In the genomic region with DNA sequence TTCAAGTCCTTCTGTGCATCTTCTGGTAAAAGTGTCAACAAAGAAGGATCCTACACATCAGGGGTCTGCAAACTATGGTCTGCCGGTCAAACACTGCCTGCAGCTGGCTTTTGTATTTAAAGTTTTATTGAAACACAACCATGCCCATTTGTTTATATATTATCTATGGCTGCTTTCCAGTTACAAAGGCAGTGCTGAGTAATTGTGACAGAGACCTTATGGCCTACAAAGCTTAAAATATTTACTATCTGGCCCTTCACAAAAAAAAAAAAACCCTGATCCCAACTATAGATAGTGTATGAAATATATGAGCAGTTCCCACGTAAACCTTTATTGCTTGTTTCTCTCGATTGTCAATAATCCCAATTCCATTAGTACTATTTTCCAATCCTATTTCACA, we compare ENCODE assay signal across 32 cellular contexts.
DNase-seq lines count a peak whose midpoint lies in the region; ATAC-seq and TF ChIP-seq lines count a peak whose summit lies in the region.
"Had no signal": no experiment of that assay in that cellular context is flagged by ENCODE, and none has a peak within 500 bp of the region (broad histone marks: within the 10 kb centered on the region; RNA-seq: fewer than 3 reads in every experiment).

No MANE protein-coding gene starts in this region.

- H3K79me2 ChIP-seq in PC-3 (ENCODE audit: low read length): peaks cover 97% of the 10 kb centered on the region

- CTCF ChIA-PET in PC-3 (lab: Charles Lee): interaction anchor here (0.7 kb wide), 1 partner anchor 497 kb away, joined by 6 read pairs; no protein-coding TSS in a partner anchor

- peak overlapping the region; percentile 11 for H3K27ac Mint-ChIP-seq in T-helper 1 cell treated with Interleukin-12 subunit alpha and Interleukin-12 subunit beta and Interleukin-4 antibody, amounts not matched to agents 30 μg/mL and 1 μg/mL, for 36 hours
- H3K27ac Mint-ChIP-seq in immature natural killer cell: peak overlapping the region; percentile 59 to 93 (median 74)
- H3K27ac Mint-ChIP-seq in stimulated activated naive CD8-positive, alpha-beta T cell treated with anti-CD3 and anti-CD28 coated beads, Interleukin-15, amount 100 ng/mL, for 72 hours: no peak overlapping the region
- H3K27ac Mint-ChIP-seq: activated CD8-positive, alpha-beta memory T cell treated with anti-CD3 and anti-CD28 coated beads, Interleukin-2, amount 10 ng/mL, durations not matched to agents 7 days and 5 days; stimulated activated naive B cell treated with anti-CD40 and anti-IgM and Interleukin-4, amounts not matched to agents 10 μg/mL and 1 μg/mL and 100 μg/mL, for 72 hours had no signal

- DNase-seq in T-helper 1 cell (no peak), PC-3 (peak; percentile 71), immature natural killer cell (no peak), spleen (no peak), cortex of kidney (lab: John Stamatoyannopoulos, UW) (no peak), UCSD-AML1 (lab: John Stamatoyannopoulos, UW; ENCODE audit: unreplicated experiment) (no peak)
- no peak for DNase-seq in stimulated activated naive CD8-positive, alpha-beta T cell treated with anti-CD3 and anti-CD28 coated beads, Interleukin-15, amount 100 ng/mL, for 72 hours
- DNase-seq: 8988T; activated CD4-positive, alpha-beta T cell treated with anti-CD3 and anti-CD28 coated beads, Interleukin-2, amount 50 U/mL, for 4 hours; activated CD8-positive, alpha-beta memory T cell treated with anti-CD3 and anti-CD28 coated beads, Interleukin-2, amount 10 ng/mL, durations not matched to agents 7 days and 5 days; activated T-cell treated with anti-CD3 and anti-CD28 coated beads, Interleukin-2, amount 50 U/mL, for 48 hours; caudate nucleus; DMS 273 treated with DMSO at 0.1 percent for 48 hours; foreskin melanocyte; heart left ventricle; midbrain; naive B cell; NCI-H1930; NCI-H2171 treated with DMSO at 0.1 percent for 48 hours; NCI-H510A treated with DMSO at 0.1 percent for 48 hours; nucleus accumbens; psoas muscle; RPMI8226; stimulated activated naive B cell treated with anti-CD40 and anti-IgM and Interleukin-4, amounts not matched to agents 10 μg/mL and 1 μg/mL and 100 μg/mL, for 72 hours; T-cell; upper lobe of right lung had no signal

- TF ChIP-seq CTCF in PC-3 (conservative IDR thresholded peaks at IDR 0.05; ENCODE audit: low read depth, low read length) (no peak), spleen (IDR thresholded peaks at IDR 0.05 in 8 of 11, conservative IDR thresholded peaks at IDR 0.05 in 3 of 11) (no peak)

- H3K4me1 ChIP-seq in PC-3 (ENCODE audit: insufficient read depth, low read length) (peaks cover 76% of the 10 kb centered on the region), spleen (peaks cover 67 to 100% (median 97%) of the 10 kb centered on the region in 6 donors)

- H3K9me3 ChIP-seq in PC-3 (ENCODE audit: low read length) (no peaks in the 10 kb centered on the region), spleen (no peaks in the 10 kb centered on the region)
- H3K9me3 ChIP-seq: esophagus muscularis mucosa, heart left ventricle, psoas muscle, SJSA1, suprapubic skin, upper lobe of right lung had no signal

- BruUV-seq in PC-3 (replicated peaks; lab: Mats Ljungman, UMichigan): no TSS peak

- peak overlapping the region; percentile 14; the same call in 1 of the 2 replicates for H3K4me3 ChIP-seq in PC-3 (ENCODE audit: low read length)
- H3K4me3 ChIP-seq in spleen: no peak overlapping the region
- H3K4me3 ChIP-seq: esophagus muscularis mucosa, GM12878, heart left ventricle, psoas muscle, SJSA1, suprapubic skin, upper lobe of right lung had no signal

- H3K36me3 Mint-ChIP-seq in T-helper 1 cell treated with Interleukin-12 subunit alpha and Interleukin-12 subunit beta and Interleukin-4 antibody, amounts not matched to agents 30 μg/mL and 1 μg/mL, for 36 hours (ENCODE audit: low read depth): peaks cover 2% of the 10 kb centered on the region
- peaks cover 0 to 3% (median 0%) of the 10 kb centered on the region in 3 donors for H3K36me3 Mint-ChIP-seq in immature natural killer cell
- H3K36me3 Mint-ChIP-seq: naive B cell had no signal

- H3F3A ChIP-seq in PC-3 (ENCODE audit: low read length, unreplicated experiment): peaks cover 4% of the 10 kb centered on the region

- H3K9ac ChIP-seq in PC-3 (ENCODE audit: low read length): peak overlapping the region; percentile 50

- ATAC-seq in PC-3: peak; percentile 16
- no peak for ATAC-seq in stimulated activated naive CD8-positive, alpha-beta T cell treated with anti-CD3 and anti-CD28 coated beads, Interleukin-15, amount 100 ng/mL, for 72 hours
- ATAC-seq: activated CD8-positive, alpha-beta memory T cell treated with anti-CD3 and anti-CD28 coated beads, Interleukin-2, amount 10 ng/mL, durations not matched to agents 7 days and 5 days; GM12878; heart left ventricle; psoas muscle; stimulated activated naive B cell treated with anti-CD40 and anti-IgM and Interleukin-4, amounts not matched to agents 10 μg/mL and 1 μg/mL and 100 μg/mL, for 72 hours; T-cell; upper lobe of right lung had no signal

- no peak overlapping the region for H2AFZ ChIP-seq in PC-3 (ENCODE audit: low read length)

- no peaks in the 10 kb centered on the region for H3K9me3 Mint-ChIP-seq in T-helper 1 cell treated with Interleukin-12 subunit alpha and Interleukin-12 subunit beta and Interleukin-4 antibody, amounts not matched to agents 30 μg/mL and 1 μg/mL, for 36 hours
- no peaks in the 10 kb centered on the region for H3K9me3 Mint-ChIP-seq in immature natural killer cell
- no peaks in the 10 kb centered on the region for H3K9me3 Mint-ChIP-seq in stimulated activated naive CD8-positive, alpha-beta T cell treated with anti-CD3 and anti-CD28 coated beads, Interleukin-15, amount 100 ng/mL, for 72 hours
- H3K9me3 Mint-ChIP-seq: T-cell had no signal

- intact Hi-C loops in PC-3 (cut with micrococcal nuclease) (loop anchor here (1.0 kb wide), 1 partner anchor 37 kb away; no protein-coding TSS in a partner anchor), spleen (cut with DNase I; ENCODE audit: low total_unique reads) (no loop called here)

- no peaks in the 10 kb centered on the region for H4K20me1 ChIP-seq in PC-3 (ENCODE audit: low read length)

- no peaks in the 10 kb centered on the region for H3K9me2 ChIP-seq in PC-3 (replicated peaks; ENCODE audit: low read length)

- H3K4me2 ChIP-seq in PC-3 (ENCODE audit: low read length): peak overlapping the region; percentile 37

- H3K27me3 ChIP-seq in PC-3 (ENCODE audit: low read length) (no peaks in the 10 kb centered on the region), spleen (replicated peaks in 1 of 7) (no peaks in the 10 kb centered on the region)
- H3K27me3 ChIP-seq: esophagus muscularis mucosa, heart left ventricle, SJSA1, suprapubic skin, upper lobe of right lung had no signal

- peak overlapping the region; percentile 86 for H3K27ac ChIP-seq in PC-3 (ENCODE audit: low read length)
- peak overlapping the region in 5 of 8 donors; percentile 0 to 89 (median 78) for H3K27ac ChIP-seq in spleen
- H3K27ac ChIP-seq: esophagus muscularis mucosa, SJSA1, suprapubic skin, upper lobe of right lung had no signal

- TF ChIP-seq POLR2A in spleen (IDR thresholded peaks at IDR 0.05): no peak

- H3K4me3 Mint-ChIP-seq in T-helper 1 cell treated with Interleukin-12 subunit alpha and Interleukin-12 subunit beta and Interleukin-4 antibody, amounts not matched to agents 30 μg/mL and 1 μg/mL, for 36 hours: no peak overlapping the region
- peak overlapping the region; percentile 27 to 82 (median 66) for H3K4me3 Mint-ChIP-seq in immature natural killer cell
- H3K4me3 Mint-ChIP-seq in stimulated activated naive CD8-positive, alpha-beta T cell treated with anti-CD3 and anti-CD28 coated beads, Interleukin-15, amount 100 ng/mL, for 72 hours: no peak overlapping the region
- H3K4me3 Mint-ChIP-seq: activated CD8-positive, alpha-beta memory T cell treated with anti-CD3 and anti-CD28 coated beads, Interleukin-2, amount 10 ng/mL, durations not matched to agents 7 days and 5 days; CD14-positive monocyte; stimulated activated naive B cell treated with anti-CD40 and anti-IgM and Interleukin-4, amounts not matched to agents 10 μg/mL and 1 μg/mL and 100 μg/mL, for 72 hours had no signal

- peaks cover 57% of the 10 kb centered on the region for H3K4me1 Mint-ChIP-seq in T-helper 1 cell treated with Interleukin-12 subunit alpha and Interleukin-12 subunit beta and Interleukin-4 antibody, amounts not matched to agents 30 μg/mL and 1 μg/mL, for 36 hours (ENCODE audit: low read depth)
- H3K4me1 Mint-ChIP-seq in immature natural killer cell: peaks cover 0 to 79% of the 10 kb centered on the region in 2 donors
- peaks cover 74% of the 10 kb centered on the region for H3K4me1 Mint-ChIP-seq in stimulated activated naive CD8-positive, alpha-beta T cell treated with anti-CD3 and anti-CD28 coated beads, Interleukin-15, amount 100 ng/mL, for 72 hours

- H3K27me3 Mint-ChIP-seq in T-helper 1 cell treated with Interleukin-12 subunit alpha and Interleukin-12 subunit beta and Interleukin-4 antibody, amounts not matched to agents 30 μg/mL and 1 μg/mL, for 36 hours (ENCODE audit: low read depth): no peaks in the 10 kb centered on the region
- peaks cover 0 to 1% (median 0%) of the 10 kb centered on the region in 3 donors for H3K27me3 Mint-ChIP-seq in immature natural killer cell (ENCODE audit: low read depth in 3 of 3)
- H3K27me3 Mint-ChIP-seq in stimulated activated naive CD8-positive, alpha-beta T cell treated with anti-CD3 and anti-CD28 coated beads, Interleukin-15, amount 100 ng/mL, for 72 hours: no peaks in the 10 kb centered on the region
- H3K27me3 Mint-ChIP-seq: activated CD8-positive, alpha-beta memory T cell treated with anti-CD3 and anti-CD28 coated beads, Interleukin-2, amount 10 ng/mL, durations not matched to agents 7 days and 5 days; naive B cell; stimulated activated naive B cell treated with anti-CD40 and anti-IgM and Interleukin-4, amounts not matched to agents 10 μg/mL and 1 μg/mL and 100 μg/mL, for 72 hours; T-cell had no signal

- H3K36me3 ChIP-seq in PC-3 (ENCODE audit: low read depth, low read length) (no peaks in the 10 kb centered on the region), spleen (no peaks in the 10 kb centered on the region)
- H3K36me3 ChIP-seq: esophagus muscularis mucosa, heart left ventricle, suprapubic skin, upper lobe of right lung had no signal

- 88 to 96% (median 91%) methylated on average over 3 of the region's 3 CpGs for WGBS in spleen, 5 donors

- POLR2A ChIA-PET in PC-3 (lab: Charles Lee; ENCODE audit: unreplicated experiment): no interaction called here

Comparison
In these comparisons a context has a peak if more than half of its experiments do, and no peak if none do; other contexts are left out.
1. H3K27ac Mint-ChIP-seq: peak in T-helper 1 cell treated with Interleukin-12 subunit alpha and Interleukin-12 subunit beta and Interleukin-4 antibody, amounts not matched to agents 30 μg/mL and 1 μg/mL, for 36 hours (single experiment) and immature natural killer cell (6 of 6); none in stimulated activated naive CD8-positive, alpha-beta T cell treated with anti-CD3 and anti-CD28 coated beads, Interleukin-15, amount 100 ng/mL, for 72 hours (0 of 2).
2. H3K4me3 Mint-ChIP-seq: peak in immature natural killer cell (5 of 5); none in T-helper 1 cell treated with Interleukin-12 subunit alpha and Interleukin-12 subunit beta and Interleukin-4 antibody, amounts not matched to agents 30 μg/mL and 1 μg/mL, for 36 hours (single experiment) and stimulated activated naive CD8-positive, alpha-beta T cell treated with anti-CD3 and anti-CD28 coated beads, Interleukin-15, amount 100 ng/mL, for 72 hours (0 of 2).